In genomic region chr2:69693059-69693458, GRCh38 we compare ENCODE assay signal across 13 cellular contexts. TPM values are rescaled to one million over a fixed set of nuclear protein-coding genes. Genes with fewer than 3 reads are reported as not detected.
DNase-seq lines count a peak whose midpoint lies in the region; ATAC-seq, FAIRE-seq and TF ChIP-seq lines count a peak whose summit lies in the region.
"Had no signal": no experiment of that assay in that cellular context is flagged by ENCODE, and none has a peak within 500 bp of the region (broad histone marks: within the 10 kb centered on the region; RNA-seq: fewer than 3 reads in every experiment).

No MANE protein-coding gene starts in this region.

- TF ChIP-seq EP300 in HepG2 (IDR thresholded peaks at IDR 0.05; ENCODE audit: low read depth in 2 of 2, low read length in 2 of 2): no peak
- TF ChIP-seq EP300 in HepG2 (CRISPR knock-in tag; IDR thresholded peaks at IDR 0.05; ENCODE audit: borderline replicate concordance): no peak

- H3K4me1 ChIP-seq in BLaER1 treated with 17β-estradiol and CSF1 and Interleukin-3, amounts not matched to agents 10 nM and 100 nM: peaks cover 56 to 90% (median 85%) of the 10 kb centered on the region in 10 experiments
- H3K4me1 ChIP-seq in HepG2 (ENCODE audit: insufficient read depth, low read length): peaks cover 32% of the 10 kb centered on the region

- TF ChIP-seq CTCF in VCaP (conservative IDR thresholded peaks at IDR 0.05): no peak
- no peak for TF ChIP-seq CTCF in HepG2 (CRISPR knock-in tag; IDR thresholded peaks at IDR 0.05)

- H4K20me1 ChIP-seq in BLaER1 treated with 17β-estradiol and CSF1 and Interleukin-3, amounts not matched to agents 10 nM and 100 nM: no peaks in the 10 kb centered on the region
- H4K20me1 ChIP-seq in HepG2 (ENCODE audit: insufficient read depth, low read length): no peaks in the 10 kb centered on the region

- BruUV-seq in HepG2 (replicated peaks; lab: Mats Ljungman, UMichigan): no TSS peak

- H2AFZ ChIP-seq in HepG2 (ENCODE audit: low read length): no peak overlapping the region

- peak overlapping the region; percentile 72 to 98 (median 89) for H3K4me2 ChIP-seq in BLaER1 treated with 17β-estradiol and CSF1 and Interleukin-3, amounts not matched to agents 10 nM and 100 nM
- peak overlapping the region; percentile 11; the same call in 1 of the 2 replicates for H3K4me2 ChIP-seq in HepG2 (ENCODE audit: low read depth, low read length)

- in situ Hi-C loops in HepG2 (cut with HindIII; ENCODE audit: extremely low pct_ligation_motif_present, low pct_unique_long_range_greater_than_20kb): no loop called here

- intact Hi-C loops in HepG2 (cut with micrococcal nuclease; ENCODE audit: unreplicated experiment): no loop called here

- peak; percentile 56 for DNase-seq in HepG2 (ENCODE audit: low spot score)
- no peak for DNase-seq in GM19239 (ENCODE audit: insufficient read length, low spot score)
- DNase-seq in DMS 273 (lab: John Stamatoyannopoulos, UW; ENCODE audit: unreplicated experiment): no peak
- no peak for DNase-seq in NCI-H187 (lab: John Stamatoyannopoulos, UW)
- DNase-seq: activated CD4-positive, alpha-beta T cell treated with anti-CD3 and anti-CD28 coated beads for 1 hour; cortex of kidney; NCI-H2029 treated with DMSO at 0.1 percent for 48 hours had no signal

- no peak for TF ChIP-seq RAD21 in HepG2 (CRISPR knock-in tag; IDR thresholded peaks at IDR 0.05)

- H3K79me2 ChIP-seq in HepG2 (ENCODE audit: insufficient read depth, low read length): no peaks in the 10 kb centered on the region

- FAIRE-seq in HepG2 (lab: Jason Lieb, UNC) (no peak), GM19239 (lab: Jason Lieb, UNC) (no peak)
- FAIRE-seq: G401.6 had no signal

- peak overlapping the region in 9 of 11 experiments; percentile 53 to 82 (median 77); a peak in 18 of 22 replicates for H3K9ac ChIP-seq in BLaER1 treated with 17β-estradiol and CSF1 and Interleukin-3, amounts not matched to agents 10 nM and 100 nM
- H3K9ac ChIP-seq in HepG2 (ENCODE audit: insufficient read depth, low read depth, low read length): no peak overlapping the region

- peak overlapping the region in 10 of 11 experiments; percentile 51 to 93 (median 88); a peak in 19 of 22 replicates for H3K27ac ChIP-seq in BLaER1 treated with 17β-estradiol and CSF1 and Interleukin-3, amounts not matched to agents 10 nM and 100 nM
- H3K27ac ChIP-seq in VCaP: 0 out of 2 replicates have a peak overlapping the region, but pooled peaks have one; percentile 10
- no peak overlapping the region for H3K27ac ChIP-seq in HepG2 (ENCODE audit: extremely low read length, insufficient read depth, low read length)

- H3K27me3 ChIP-seq in BLaER1 treated with 17β-estradiol and CSF1 and Interleukin-3, amounts not matched to agents 10 nM and 100 nM: no peaks in the 10 kb centered on the region
- peaks cover 0 to 5% of the 10 kb centered on the region in 2 experiments; a peak in 2 of 5 replicates for H3K27me3 ChIP-seq in HepG2 (ENCODE audit: control insufficient read depth in 1 of 2, insufficient read depth in 2 of 2, low read length in 2 of 2)

- CTCF ChIA-PET in HepG2 (lab: Yijun Ruan, JAX; ENCODE audit: low intra/inter-chr PET ratio, low total read pairs): no interaction called here

- POLR2A ChIA-PET in HepG2 (lab: Yijun Ruan, JAX): interaction anchor here (0.8 kb wide), 1 partner anchor 256 kb away, joined by 3 read pairs; the partner anchor contains the start of gene NFU1

- H3K4me3 ChIP-seq in BLaER1 treated with 17β-estradiol and CSF1 and Interleukin-3, amounts not matched to agents 10 nM and 100 nM: peak overlapping the region in 7 of 10 experiments; percentile 39 to 54 (median 49); a peak in 12 of 20 replicates
- no peak overlapping the region for H3K4me3 ChIP-seq in HepG2 (replicated peaks in 1 of 3; ENCODE audit: insufficient read depth in 1 of 3, low read depth in 2 of 3, low read length in 3 of 3)
- H3K4me3 ChIP-seq: mucosa of descending colon had no signal

- ATAC-seq in GM21737 (IDR thresholded peaks at IDR 0.05; ENCODE audit: unreplicated experiment) (peak; percentile 11), HepG2 (peak; percentile 36), HG03439 (IDR thresholded peaks at IDR 0.05; ENCODE audit: unreplicated experiment) (no peak)

- no peak for TF ChIP-seq POLR2A in HepG2 (IDR thresholded peaks at IDR 0.05; ENCODE audit: insufficient read depth in 1 of 2, low read depth in 2 of 2, low read length in 2 of 2)

- 4% methylated on average over 4 of the region's 4 CpGs for WGBS in HepG2 (ENCODE audit: low lambda C conversion rate)

- H3K36me3 ChIP-seq in BLaER1 treated with 17β-estradiol and CSF1 and Interleukin-3, amounts not matched to agents 10 nM and 100 nM: no peaks in the 10 kb centered on the region
- H3K36me3 ChIP-seq in HepG2 (replicated peaks in 1 of 2; ENCODE audit: control insufficient read depth in 1 of 2, insufficient read depth in 2 of 2, low read length in 2 of 2): no peaks in the 10 kb centered on the region

- H3K9me3 ChIP-seq in BLaER1 treated with 17β-estradiol and CSF1 and Interleukin-3, amounts not matched to agents 10 nM and 100 nM (replicated peaks in 1 of 11): peaks cover 0 to 4% (median 0%) of the 10 kb centered on the region in 11 experiments; a peak in 4 of 22 replicates
- H3K9me3 ChIP-seq in HepG2 (ENCODE audit: low read length): no peaks in the 10 kb centered on the region
- H3K9me3 ChIP-seq: mucosa of descending colon had no signal

TF ChIP-seq in HepG2, 621 proteins besides CTCF, POLR2A, EP300 and RAD21:
- TF ChIP-seq PAWR (CRISPR knock-in tag; IDR thresholded peaks at IDR 0.05; ENCODE audit: borderline replicate concordance) (no peak), HMG20A (CRISPR knock-in tag; IDR thresholded peaks at IDR 0.05; ENCODE audit: borderline replicate concordance) (peak; percentile 53; the same call in 1 of the 2 replicates), TCF7 (IDR thresholded peaks at IDR 0.05; ENCODE audit: low read depth) (peak; percentile 80)

RNA-seq across cellular contexts. Expression of gene ANXA4, which starts 48.9 kb away (rescaled TPM):
- 155 and 237 TPM in 2 replicates for total RNA-seq in HepG2 (2016; rRNA removed; fragmentation: Illumina TruSeq; extraction: Trizol)
- total RNA-seq in HepG2 (2016; cell fraction: cytosol; rRNA removed; fragmentation: Illumina TruSeq; extraction: Trizol; ENCODE audit: low read depth): 17.9 and 22.8 TPM in 2 replicates
- 161 and 233 TPM in 2 replicates for total RNA-seq in HepG2 (2016; cell fraction: insoluble cytoplasmic fraction; rRNA removed; fragmentation: Illumina TruSeq; extraction: Trizol)
- total RNA-seq in HepG2 (2016; cell fraction: membrane; rRNA removed; fragmentation: Illumina TruSeq; extraction: Trizol): 40.1 and 41.9 TPM in 2 replicates
- total RNA-seq in HepG2 (2016; cell fraction: nucleus; rRNA removed; fragmentation: Illumina TruSeq; extraction: Trizol): 65.6 and 74.7 TPM in 2 replicates
- 147 and 168 TPM in 2 replicates for polyA plus RNA-seq in HepG2 (2011; rRNA removed)
- 87.5 and 190 TPM in 2 replicates for polyA plus RNA-seq in HepG2 (2011; cell fraction: cytosol; rRNA removed)
- 143 and 171 TPM in 2 replicates for polyA plus RNA-seq in HepG2 (2011; cell fraction: nucleus; rRNA removed)
- 61.9 and 99.0 TPM in 2 replicates for polyA plus RNA-seq in HepG2 (2012)
- polyA plus RNA-seq in HepG2 (2016; cell fraction: cytosol; fragmentation: Illumina TruSeq; extraction: Trizol; ENCODE audit: low read depth): 31.6 and 32.5 TPM in 2 replicates
- 346 and 367 TPM in 2 replicates for polyA plus RNA-seq in HepG2 (2016; cell fraction: insoluble cytoplasmic fraction; fragmentation: Illumina TruSeq; extraction: Trizol; ENCODE audit: low read depth)
- 39.4 and 42.7 TPM in 2 replicates for polyA plus RNA-seq in HepG2 (2016; cell fraction: membrane; fragmentation: Illumina TruSeq; extraction: Trizol; ENCODE audit: low read depth)
- polyA plus RNA-seq in HepG2 (2016; cell fraction: nucleus; fragmentation: Illumina TruSeq; extraction: Trizol; ENCODE audit: insufficient read depth, low read depth): 146 and 162 TPM in 2 replicates
- 48.3 and 195 TPM in 2 replicates for polyA minus RNA-seq in HepG2 (2011; rRNA and poly(A)+ RNA removed; ENCODE audit: low replicate concordance)
- 90.7 and 108 TPM in 2 replicates for polyA minus RNA-seq in HepG2 (2011; cell fraction: cytosol; rRNA and poly(A)+ RNA removed)
- polyA minus RNA-seq in HepG2 (2011; cell fraction: nucleus; rRNA and poly(A)+ RNA removed): 70.5 and 74.0 TPM in 2 replicates

RNA-seq across cellular contexts. Expression of gene AAK1, which starts 49.5 kb away (rescaled TPM):
- total RNA-seq in HepG2 (2016; rRNA removed; fragmentation: Illumina TruSeq; extraction: Trizol): 10.3 and 15.2 TPM in 2 replicates
- total RNA-seq in HepG2 (2016; cell fraction: cytosol; rRNA removed; fragmentation: Illumina TruSeq; extraction: Trizol; ENCODE audit: low read depth): 2.4 and 3.1 TPM in 2 replicates
- total RNA-seq in HepG2 (2016; cell fraction: insoluble cytoplasmic fraction; rRNA removed; fragmentation: Illumina TruSeq; extraction: Trizol): 9.4 and 12.9 TPM in 2 replicates
- 7.2 and 7.6 TPM in 2 replicates for total RNA-seq in HepG2 (2016; cell fraction: membrane; rRNA removed; fragmentation: Illumina TruSeq; extraction: Trizol)
- 20.2 and 27.8 TPM in 2 replicates for total RNA-seq in HepG2 (2016; cell fraction: nucleus; rRNA removed; fragmentation: Illumina TruSeq; extraction: Trizol)
- 9.4 and 9.8 TPM in 2 replicates for polyA plus RNA-seq in HepG2 (2011; rRNA removed)
- 4.3 and 6.0 TPM in 2 replicates for polyA plus RNA-seq in HepG2 (2011; cell fraction: cytosol; rRNA removed)
- 13.6 and 15.8 TPM in 2 replicates for polyA plus RNA-seq in HepG2 (2011; cell fraction: nucleus; rRNA removed)
- 7.2 and 9.5 TPM in 2 replicates for polyA plus RNA-seq in HepG2 (2012)
- 0.59 and 1.3 TPM in 2 replicates for polyA plus RNA-seq in HepG2 (2016; cell fraction: cytosol; fragmentation: Illumina TruSeq; extraction: Trizol; ENCODE audit: low read depth)
- 7.3 and 8.6 TPM in 2 replicates for polyA plus RNA-seq in HepG2 (2016; cell fraction: insoluble cytoplasmic fraction; fragmentation: Illumina TruSeq; extraction: Trizol; ENCODE audit: low read depth)
- polyA plus RNA-seq in HepG2 (2016; cell fraction: membrane; fragmentation: Illumina TruSeq; extraction: Trizol; ENCODE audit: low read depth): 1.5 and 1.9 TPM in 2 replicates
- polyA plus RNA-seq in HepG2 (2016; cell fraction: nucleus; fragmentation: Illumina TruSeq; extraction: Trizol; ENCODE audit: insufficient read depth, low read depth): 14.2 and 15.4 TPM in 2 replicates
- polyA minus RNA-seq in HepG2 (2011; rRNA and poly(A)+ RNA removed; ENCODE audit: low replicate concordance): 8.6 and 11.3 TPM in 2 replicates
- 17.2 and 18.3 TPM in 2 replicates for polyA minus RNA-seq in HepG2 (2011; cell fraction: cytosol; rRNA and poly(A)+ RNA removed)
- polyA minus RNA-seq in HepG2 (2011; cell fraction: nucleus; rRNA and poly(A)+ RNA removed): 41.1 and 50.6 TPM in 2 replicates

Comparison
In these comparisons a context has a peak if more than half of its experiments do, and no peak if none do; other contexts are left out.
1. H3K4me3 ChIP-seq: peak in BLaER1 treated with 17β-estradiol and CSF1 and Interleukin-3, amounts not matched to agents 10 nM and 100 nM (7 of 10); none in HepG2 (0 of 3).